ENCODE assay signal across 8 cellular contexts in genomic region chr20:35454881-35455609, GRCh38. TPM values are rescaled to one million over a fixed set of nuclear protein-coding genes. Genes with fewer than 3 reads are reported as not detected.
DNase-seq lines count a peak whose midpoint lies in the region; ATAC-seq, FAIRE-seq and TF ChIP-seq lines count a peak whose summit lies in the region.

TSS of gene CEP250 (plus strand) at chr20:35455598. CDS start at chr20:35462368, 6,770 bp downstream.

- H3K9me3 Mint-ChIP-seq in activated T-helper 17 cell treated with anti-CD3 and anti-CD28 coated beads, Interleukin-2, amount 50 U/mL, for 72 hours = no peaks in the 10 kb centered on the region
- H3K9me3 Mint-ChIP-seq in naive thymus-derived CD4-positive, alpha-beta T cell = no peaks in the 10 kb centered on the region
- H3K9me3 Mint-ChIP-seq in stimulated activated memory B cell treated with anti-CD40 and anti-IgM and Interleukin-4, amounts not matched to agents 10 μg/mL and 1 μg/mL and 100 μg/mL, for 72 hours = no peaks in the 10 kb centered on the region

- TF ChIP-seq CTCF in RWPE1 (conservative IDR thresholded peaks at IDR 0.05; ENCODE audit: low read depth) (no peak), fibroblast of lung (conservative IDR thresholded peaks at IDR 0.05 in 1 of 2, IDR thresholded peaks at IDR 0.05 in 1 of 2; ENCODE audit: low read depth in 1 of 2, low read length in 2 of 2) (no peak)

- ATAC-seq in activated T-helper 17 cell treated with anti-CD3 and anti-CD28 coated beads, Interleukin-2, amount 50 U/mL, for 72 hours (replicated peaks) = peak; percentile 97
- peak; percentile 99 for ATAC-seq in naive thymus-derived CD4-positive, alpha-beta T cell
- ATAC-seq in stimulated activated memory B cell treated with anti-CD40 and anti-IgM and Interleukin-4, amounts not matched to agents 10 μg/mL and 1 μg/mL and 100 μg/mL, for 72 hours = peak; percentile 99

- peak within 1 kb of the TSS; percentile 96 for H3K4me2 ChIP-seq in fibroblast of lung (ENCODE audit: extremely low read depth, insufficient read depth, low read length)

- intact Hi-C loops in naive thymus-derived CD4-positive, alpha-beta T cell (cut with micrococcal nuclease) = loop anchor here (1.0 to 10.0 kb wide), 19 partner anchors 35 to 1640 kb away; partner anchors contain the start of genes CPNE1 (in 2 of the 2), RBM12 (in 2 of the 2), SCAND1 (in 2 of the 2) and ACSS2 (in 1 of the 2)

- peak; percentile 96 for DNase-seq in EL
- DNase-seq in H54 (ENCODE audit: insufficient read length, low spot score) = peak; percentile 85
- DNase-seq in LoVo (ENCODE audit: low spot score) = peak; percentile 94
- peak; percentile 99 for DNase-seq in RWPE1 (ENCODE audit: low spot score)
- peak; percentile 94 for DNase-seq in fibroblast of lung (ENCODE audit: low read depth in 2 of 2)
- DNase-seq in naive thymus-derived CD4-positive, alpha-beta T cell = peak; percentile 89 to 97 (median 96)

- no peaks in the 10 kb centered on the region for H4K20me1 ChIP-seq in fibroblast of lung (ENCODE audit: control insufficient read depth, extremely low read depth, insufficient read depth, low read length)

- no peak for FAIRE-seq in H54 (lab: Jason Lieb, UNC)

- no peaks in the 10 kb centered on the region for H3K27me3 ChIP-seq in fibroblast of lung (ENCODE audit: control insufficient read depth, insufficient read depth, low read length)
- H3K27me3 ChIP-seq in naive thymus-derived CD4-positive, alpha-beta T cell (ENCODE audit: control insufficient read depth in 2 of 2, insufficient read depth in 2 of 2, low read length in 2 of 2) = no peaks in the 10 kb centered on the region

- H3K27ac ChIP-seq in RWPE1 (peak within 1 kb of the TSS; percentile 95), fibroblast of lung (ENCODE audit: insufficient read depth, low read length) (peak within 1 kb of the TSS; percentile 97)
- peak within 1 kb of the TSS; percentile 94 for H3K27ac ChIP-seq in naive thymus-derived CD4-positive, alpha-beta T cell (ENCODE audit: low read depth, low read length)

- peaks cover 13% of the 10 kb centered on the region for H3K4me1 Mint-ChIP-seq in activated T-helper 17 cell treated with anti-CD3 and anti-CD28 coated beads, Interleukin-2, amount 50 U/mL, for 72 hours
- peaks cover 0 to 38% (median 23%) of the 10 kb centered on the region in 7 donors for H3K4me1 Mint-ChIP-seq in naive thymus-derived CD4-positive, alpha-beta T cell
- H3K4me1 Mint-ChIP-seq in stimulated activated memory B cell treated with anti-CD40 and anti-IgM and Interleukin-4, amounts not matched to agents 10 μg/mL and 1 μg/mL and 100 μg/mL, for 72 hours = peaks cover 20% of the 10 kb centered on the region

- H3K9me3 ChIP-seq in fibroblast of lung (ENCODE audit: control insufficient read depth, insufficient read depth, low read depth, low read length) = no peaks in the 10 kb centered on the region
- H3K9me3 ChIP-seq in naive thymus-derived CD4-positive, alpha-beta T cell (ENCODE audit: control insufficient read depth in 2 of 3, low read length in 3 of 3) = no peaks in the 10 kb centered on the region

- peaks cover 15% of the 10 kb centered on the region for H3K79me2 ChIP-seq in fibroblast of lung (ENCODE audit: control insufficient read depth, insufficient read depth, low read length)

- peak within 1 kb of the TSS; percentile 88 for H2AFZ ChIP-seq in fibroblast of lung (ENCODE audit: low read length)

- POLR2A ChIA-PET in RWPE1 (lab: Yijun Ruan, JAX; ENCODE audit: low non-redundant PET) = interaction anchor here (0.5 to 1.6 kb wide), 12 partner anchors 8 to 209 kb away, joined by 3 to 13 read pairs (median 4); partner anchors contain the start of genes CPNE1, EIF6, MMP24OS and RBM12
- POLR2A ChIA-PET in naive thymus-derived CD4-positive, alpha-beta T cell (lab: Charles Lee) = interaction anchor here (0.7 to 3.5 kb wide), 16 partner anchors 8 to 777 kb away, joined by 3 to 32 read pairs (median 4); partner anchors contain the start of genes CPNE1, ERGIC3, MMP24OS and NFS1

- TF ChIP-seq POLR2A in H54 (IDR thresholded peaks at IDR 0.05; ENCODE audit: low read depth, low read length) = peak; percentile 69; the same call in 1 of the 2 replicates

- H3K27ac Mint-ChIP-seq in activated T-helper 17 cell treated with anti-CD3 and anti-CD28 coated beads, Interleukin-2, amount 50 U/mL, for 72 hours = peak within 1 kb of the TSS; percentile 99
- H3K27ac Mint-ChIP-seq in naive thymus-derived CD4-positive, alpha-beta T cell = peak within 1 kb of the TSS; percentile 86 to 99 (median 98)
- peak within 1 kb of the TSS; percentile 99 for H3K27ac Mint-ChIP-seq in stimulated activated memory B cell treated with anti-CD40 and anti-IgM and Interleukin-4, amounts not matched to agents 10 μg/mL and 1 μg/mL and 100 μg/mL, for 72 hours

- CTCF ChIA-PET in RWPE1 (lab: Yijun Ruan, JAX) = interaction anchor here (0.6 to 1.8 kb wide), 7 partner anchors 9 to 342 kb away, joined by 3 to 13 read pairs (median 4); no protein-coding TSS in a partner anchor
- CTCF ChIA-PET in naive thymus-derived CD4-positive, alpha-beta T cell (lab: Charles Lee) = interaction anchor here (0.6 to 2.1 kb wide), 7 partner anchors 7 to 370 kb away, joined by 3 to 10 read pairs (median 4); partner anchors contain the start of gene RBM39

- H3K36me3 ChIP-seq in fibroblast of lung (ENCODE audit: control insufficient read depth, insufficient read depth, low read length) = peaks cover 3% of the 10 kb centered on the region
- H3K36me3 ChIP-seq in naive thymus-derived CD4-positive, alpha-beta T cell (ENCODE audit: control insufficient read depth in 2 of 3, insufficient read depth in 3 of 3, low read length in 3 of 3) = peaks cover 0 to 8% (median 0%) of the 10 kb centered on the region in 3 experiments

- peak within 1 kb of the TSS; percentile 42 to 99 (median 90) for H3K4me3 ChIP-seq in fibroblast of lung (replicated peaks in 1 of 4; ENCODE audit: control extremely low read depth in 1 of 4, insufficient read depth in 1 of 4, low read depth in 3 of 4, low read length in 4 of 4)
- H3K4me3 ChIP-seq in naive thymus-derived CD4-positive, alpha-beta T cell (ENCODE audit: low read length) = peak within 1 kb of the TSS; percentile 94

- no peaks in the 10 kb centered on the region for H3K27me3 Mint-ChIP-seq in activated T-helper 17 cell treated with anti-CD3 and anti-CD28 coated beads, Interleukin-2, amount 50 U/mL, for 72 hours
- no peaks in the 10 kb centered on the region for H3K27me3 Mint-ChIP-seq in naive thymus-derived CD4-positive, alpha-beta T cell
- H3K27me3 Mint-ChIP-seq in stimulated activated memory B cell treated with anti-CD40 and anti-IgM and Interleukin-4, amounts not matched to agents 10 μg/mL and 1 μg/mL and 100 μg/mL, for 72 hours = no peaks in the 10 kb centered on the region

- peaks cover 3% of the 10 kb centered on the region for H3K36me3 Mint-ChIP-seq in activated T-helper 17 cell treated with anti-CD3 and anti-CD28 coated beads, Interleukin-2, amount 50 U/mL, for 72 hours (ENCODE audit: low read depth)
- H3K36me3 Mint-ChIP-seq in naive thymus-derived CD4-positive, alpha-beta T cell = peaks cover 0 to 3% (median 0%) of the 10 kb centered on the region in 5 donors
- no peaks in the 10 kb centered on the region for H3K36me3 Mint-ChIP-seq in stimulated activated memory B cell treated with anti-CD40 and anti-IgM and Interleukin-4, amounts not matched to agents 10 μg/mL and 1 μg/mL and 100 μg/mL, for 72 hours

- H3K4me1 ChIP-seq in fibroblast of lung (ENCODE audit: control insufficient read depth, extremely low read depth, insufficient read depth, low read length) = peaks cover 5% of the 10 kb centered on the region
- no peaks in the 10 kb centered on the region for H3K4me1 ChIP-seq in naive thymus-derived CD4-positive, alpha-beta T cell (ENCODE audit: control insufficient read depth in 2 of 2, insufficient read depth in 2 of 2, low read length in 2 of 2)

- H3K4me3 Mint-ChIP-seq in activated T-helper 17 cell treated with anti-CD3 and anti-CD28 coated beads, Interleukin-2, amount 50 U/mL, for 72 hours = peak within 1 kb of the TSS; percentile 91
- H3K4me3 Mint-ChIP-seq in naive thymus-derived CD4-positive, alpha-beta T cell = peak within 1 kb of the TSS; percentile 82 to 98 (median 93)
- H3K4me3 Mint-ChIP-seq in stimulated activated memory B cell treated with anti-CD40 and anti-IgM and Interleukin-4, amounts not matched to agents 10 μg/mL and 1 μg/mL and 100 μg/mL, for 72 hours = peak within 1 kb of the TSS; percentile 96

- H3K9ac ChIP-seq in fibroblast of lung (ENCODE audit: insufficient read depth, low read length) = peak within 1 kb of the TSS; percentile 93

RNA-seq across cellular contexts. Expression of gene CEP250, which starts in this region (rescaled TPM):
- 10 to 100 TPM; 77.8 to 88.3 TPM for total RNA-seq in activated T-helper 17 cell treated with anti-CD3 and anti-CD28 coated beads, Interleukin-2, amount 50 U/mL, for 72 hours
- 24.7 and 45.9 TPM in 2 replicates for total RNA-seq in fibroblast of lung
- 11.3 and 11.8 TPM in 2 replicates for polyA plus RNA-seq in fibroblast of lung
- 31.5 and 38.6 TPM in 2 replicates for polyA plus RNA-seq in fibroblast of lung (2012)
- 31.5 and 78.1 TPM in 2 replicates for polyA minus RNA-seq in fibroblast of lung (ENCODE audit: low replicate concordance)
- total RNA-seq in naive thymus-derived CD4-positive, alpha-beta T cell = 10 to 100 TPM; 34.5 to 75.0 (median 70.7) TPM
- polyA plus RNA-seq in naive thymus-derived CD4-positive, alpha-beta T cell = 10 to 100 TPM in 1 of 2 donors, 1 to 10 TPM in 1; 7.7 to 19.0 TPM

Comparison
In these comparisons a context has a peak if more than half of its experiments do, and no peak if none do; other contexts are left out.
1. Peak in every context shown above with its lines: DNase-seq, ATAC-seq, H3K4me3 ChIP-seq and H3K27ac ChIP-seq.